ENCODE assay signal across 8 cellular contexts in genomic region chr9:23492126-23493002, GRCh38.
A peak's percentile ranks its signal among the peaks of the same experiment; 100 is the strongest.
DNase-seq lines count a peak whose midpoint lies in the region; ATAC-seq and TF ChIP-seq lines count a peak whose summit lies in the region.

No MANE protein-coding gene starts in this region.

- ATAC-seq in DND-41 (ENCODE audit: insufficient read depth, low read depth) (0 out of 3 replicates have a peak, but pooled peaks have one; percentile 40), sciatic nerve (peak; percentile 60)

- no peak for TF ChIP-seq POLR2A in sigmoid colon (IDR thresholded peaks at IDR 0.05)

- no peak for TF ChIP-seq EP300 in sigmoid colon (IDR thresholded peaks at IDR 0.05)

- no peaks in the 10 kb centered on the region for H3K9me3 ChIP-seq in DND-41 (ENCODE audit: insufficient read depth, low read length, severe bottlenecking)
- H3K9me3 ChIP-seq in OCI-LY1 (ENCODE audit: low read length), result no peaks in the 10 kb centered on the region
- H3K9me3 ChIP-seq in sigmoid colon, result no peaks in the 10 kb centered on the region

- no peak overlapping the region for H3K4me2 ChIP-seq in DND-41 (ENCODE audit: insufficient read depth, low read length)
- H3K4me2 ChIP-seq in OCI-LY1 (ENCODE audit: low read length), result no peak overlapping the region

- H2AFZ ChIP-seq in DND-41 (ENCODE audit: low read depth, low read length) (no peak overlapping the region), OCI-LY1 (ENCODE audit: low read length) (no peak overlapping the region)

- DNase-seq in DND-41, result no peak
- peak; percentile 68 for DNase-seq in HT1080 (ENCODE audit: low read depth)
- peak; percentile 58 for DNase-seq in fibroblast of mammary gland (ENCODE audit: low read depth)
- DNase-seq in sciatic nerve (ENCODE audit: low spot score), result no peak
- no peak for DNase-seq in NCI-H128 (lab: John Stamatoyannopoulos, UW; ENCODE audit: unreplicated experiment)
- no peak for DNase-seq in sigmoid colon
- no peak for DNase-seq in CD1c-positive myeloid dendritic cell (ENCODE audit: extremely low spot score)

- no peaks in the 10 kb centered on the region for H3K9me2 ChIP-seq in OCI-LY1 (ENCODE audit: low read depth, low read length)

- no peaks in the 10 kb centered on the region for H3F3A ChIP-seq in OCI-LY1 (ENCODE audit: insufficient read depth, low read length)

- no peaks in the 10 kb centered on the region for H4K20me1 ChIP-seq in DND-41 (ENCODE audit: insufficient read depth, low read length)
- H4K20me1 ChIP-seq in OCI-LY1 (ENCODE audit: insufficient read depth, low read length), result no peaks in the 10 kb centered on the region

- H3K9ac ChIP-seq in DND-41 (ENCODE audit: low read depth, low read length) (no peak overlapping the region), OCI-LY1 (ENCODE audit: low read length) (no peak overlapping the region)

- H3K4me3 ChIP-seq in DND-41 (ENCODE audit: low read depth in 1 of 2, low read length in 2 of 2) (no peak overlapping the region), OCI-LY1 (ENCODE audit: low read depth, low read length, poor library complexity, severe bottlenecking) (no peak overlapping the region), fibroblast of mammary gland (ENCODE audit: control insufficient read depth, low read depth, low read length) (no peak overlapping the region), sigmoid colon (no peak overlapping the region)

- H3K79me2 ChIP-seq in DND-41 (ENCODE audit: insufficient read depth, low read length) (no peaks in the 10 kb centered on the region), OCI-LY1 (ENCODE audit: insufficient read depth, low read length) (no peaks in the 10 kb centered on the region)

- WGBS in sigmoid colon, 2 donors, result 23 to 53% methylated on average over 5 of the region's 5 CpGs

- intact Hi-C loops in sciatic nerve (cut with DNase I), result no loop called here
- intact Hi-C loops in sigmoid colon (cut with DNase I), result no loop called here

- no peaks in the 10 kb centered on the region for H3K36me3 ChIP-seq in DND-41 (ENCODE audit: insufficient read depth, low read length)
- H3K36me3 ChIP-seq in OCI-LY1 (ENCODE audit: insufficient read depth, low read length), result no peaks in the 10 kb centered on the region
- H3K36me3 ChIP-seq in sigmoid colon, result no peaks in the 10 kb centered on the region

- peak; percentile 42 for TF ChIP-seq CTCF in DND-41 (IDR thresholded peaks at IDR 0.05; ENCODE audit: borderline replicate concordance, extremely low read depth, low read length, poor library complexity, severe bottlenecking)
- TF ChIP-seq CTCF in OCI-LY1 (IDR thresholded peaks at IDR 0.05; ENCODE audit: low read length), result peak; percentile 64
- TF ChIP-seq CTCF in fibroblast of mammary gland (conservative IDR thresholded peaks at IDR 0.05; ENCODE audit: control insufficient read depth, insufficient read depth, low read depth, low read length), result peak; percentile 64
- no peak for TF ChIP-seq CTCF in sigmoid colon (IDR thresholded peaks at IDR 0.05)

- H3K27me3 ChIP-seq in DND-41 (ENCODE audit: insufficient read depth, low read length, poor library complexity), result no peaks in the 10 kb centered on the region
- no peaks in the 10 kb centered on the region for H3K27me3 ChIP-seq in OCI-LY1 (ENCODE audit: insufficient read depth, low read length)
- H3K27me3 ChIP-seq in sigmoid colon, result no peaks in the 10 kb centered on the region

- H3K27ac ChIP-seq in DND-41 (ENCODE audit: low read length) (no peak overlapping the region), OCI-LY1 (ENCODE audit: low read depth, low read length, poor library complexity, severe bottlenecking) (no peak overlapping the region), sigmoid colon (no peak overlapping the region)

- H3K4me1 ChIP-seq in DND-41 (ENCODE audit: insufficient read depth, low read length) (no peaks in the 10 kb centered on the region), OCI-LY1 (ENCODE audit: insufficient read depth, low read length, severe bottlenecking) (no peaks in the 10 kb centered on the region), sigmoid colon (no peaks in the 10 kb centered on the region)

Comparison
In these comparisons a context has a peak if more than half of its experiments do, and no peak if none do; other contexts are left out.
1. DNase-seq: peak in HT1080 (single experiment) and fibroblast of mammary gland (single experiment); none in DND-41 (single experiment), sciatic nerve (single experiment), NCI-H128 (single experiment), sigmoid colon (single experiment) and CD1c-positive myeloid dendritic cell (single experiment).
2. CTCF ChIP-seq: peak in DND-41 (single experiment), OCI-LY1 (single experiment) and fibroblast of mammary gland (single experiment); none in sigmoid colon (0 of 4).